ENCODE assay signal across 16 cellular contexts in the genomic region with DNA sequence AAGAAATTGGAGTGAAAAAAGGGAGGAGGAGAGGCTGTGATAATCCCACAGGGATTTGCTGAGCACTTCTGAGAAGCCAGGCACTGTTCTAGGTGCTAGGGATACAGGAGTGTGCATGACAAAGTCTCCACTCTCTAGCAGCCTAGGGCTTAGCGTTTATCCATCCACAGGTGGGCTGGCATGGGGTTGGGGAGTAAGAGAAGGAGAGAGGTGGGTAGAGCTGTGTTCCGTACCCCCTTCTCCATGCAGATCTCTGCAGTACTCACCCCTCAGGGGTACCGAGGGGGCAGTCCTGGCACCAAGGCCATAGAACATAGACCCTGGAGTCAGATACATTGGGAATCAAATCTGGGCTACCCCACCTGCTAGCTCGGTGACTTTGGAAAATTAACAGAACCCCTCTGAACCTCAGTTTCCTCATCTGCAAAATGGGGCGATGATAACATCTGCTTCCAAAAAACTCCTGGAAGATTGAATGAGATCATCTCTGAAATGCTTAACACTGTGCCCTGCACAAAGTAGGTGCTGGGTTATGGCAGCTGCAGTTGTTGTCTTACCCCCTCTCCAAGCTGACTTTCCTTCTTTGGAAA. TPM values are rescaled to one million over a fixed set of nuclear protein-coding genes. Genes with fewer than 3 reads are reported as not detected.
A peak's percentile ranks its signal among the peaks of the same experiment; 100 is the strongest.
DNase-seq lines count a peak whose midpoint lies in the region; ATAC-seq and TF ChIP-seq lines count a peak whose summit lies in the region.
"Had no signal": no experiment of that assay in that cellular context is flagged by ENCODE, and none has a peak within 500 bp of the region (broad histone marks: within the 10 kb centered on the region; RNA-seq: fewer than 3 reads in every experiment).

No MANE protein-coding gene starts in this region.

- BruUV-seq in A673 (replicated peaks; lab: Mats Ljungman, UMichigan): no TSS peak

- H3K36me3 ChIP-seq in left ventricle myocardium inferior (peaks cover 100% of the 10 kb centered on the region), A673 (ENCODE audit: insufficient read depth, low read length, poor library complexity, severe bottlenecking) (no peaks in the 10 kb centered on the region)
- peaks cover 0 to 12% (median 0%) of the 10 kb centered on the region in 3 experiments for H3K36me3 ChIP-seq in naive thymus-derived CD4-positive, alpha-beta T cell (ENCODE audit: control insufficient read depth in 2 of 3, insufficient read depth in 3 of 3, low read length in 3 of 3)

- H3K4me1 ChIP-seq in left ventricle myocardium inferior (peaks cover 60% of the 10 kb centered on the region), A673 (ENCODE audit: insufficient read depth, low read length, poor library complexity, severe bottlenecking) (no peaks in the 10 kb centered on the region)
- peaks cover 28 to 51% of the 10 kb centered on the region in 2 donors for H3K4me1 ChIP-seq in naive thymus-derived CD4-positive, alpha-beta T cell (ENCODE audit: control insufficient read depth in 2 of 2, insufficient read depth in 2 of 2, low read length in 2 of 2)

- TF ChIP-seq CTCF in left ventricle myocardium inferior (IDR thresholded peaks at IDR 0.05; ENCODE audit: borderline replicate concordance): no peak
- no peak for TF ChIP-seq CTCF in GM10266 (IDR thresholded peaks at IDR 0.05; ENCODE audit: control insufficient read depth, insufficient read depth, low read depth, missing control alignments)
- no peak for TF ChIP-seq CTCF in A673 (conservative IDR thresholded peaks at IDR 0.05; ENCODE audit: low read depth, low read length)

- no peak overlapping the region for H3K4me3 ChIP-seq in left ventricle myocardium inferior
- no peak overlapping the region for H3K4me3 ChIP-seq in naive thymus-derived CD4-positive, alpha-beta T cell (ENCODE audit: low read length)
- no peak overlapping the region for H3K4me3 ChIP-seq in A673 (ENCODE audit: low read depth, low read length, poor library complexity, severe bottlenecking)
- H3K4me3 ChIP-seq: lung, tibial nerve had no signal

- peak overlapping the region; percentile 27 for H3K27ac ChIP-seq in left ventricle myocardium inferior (replicated peaks)
- peak overlapping the region; percentile 64 for H3K27ac ChIP-seq in naive thymus-derived CD4-positive, alpha-beta T cell (ENCODE audit: low read depth, low read length)
- no peak overlapping the region for H3K27ac ChIP-seq in A673 (ENCODE audit: low read depth, low read length, poor library complexity, severe bottlenecking)

- no peak for ATAC-seq in left ventricle myocardium superior
- no peak for ATAC-seq in activated CD8-positive, alpha-beta T cell treated with anti-CD3 and anti-CD28 coated beads, Interleukin-2, amount 10 ng/mL, durations not matched to agents 7 days and 5 days
- ATAC-seq in naive thymus-derived CD4-positive, alpha-beta T cell: no peak
- ATAC-seq: Panc1 had no signal

- peaks cover 69% of the 10 kb centered on the region for H3K4me1 Mint-ChIP-seq in activated CD8-positive, alpha-beta T cell treated with anti-CD3 and anti-CD28 coated beads, Interleukin-2, amount 10 ng/mL, durations not matched to agents 7 days and 5 days (ENCODE audit: low read depth)
- H3K4me1 Mint-ChIP-seq in naive thymus-derived CD4-positive, alpha-beta T cell: peaks cover 32 to 67% (median 52%) of the 10 kb centered on the region in 7 donors

- intact Hi-C loops in left ventricle myocardium inferior (cut with micrococcal nuclease) (no loop called here), left ventricle myocardium superior (cut with micrococcal nuclease) (no loop called here), A673 (cut with micrococcal nuclease; ENCODE audit: unreplicated experiment) (no loop called here)
- intact Hi-C loops in naive thymus-derived CD4-positive, alpha-beta T cell (cut with micrococcal nuclease): loop anchor here in 1 of 2 donors (2.0 kb wide), 1 partner anchor 42 kb away; no protein-coding TSS in a partner anchor

- H3K4me3 Mint-ChIP-seq in activated CD8-positive, alpha-beta T cell treated with anti-CD3 and anti-CD28 coated beads, Interleukin-2, amount 10 ng/mL, durations not matched to agents 7 days and 5 days: no peak overlapping the region
- peak overlapping the region in 4 of 10 donors; percentile 11 to 72 (median 44) for H3K4me3 Mint-ChIP-seq in naive thymus-derived CD4-positive, alpha-beta T cell
- H3K4me3 Mint-ChIP-seq: nephron had no signal

- POLR2A ChIA-PET in activated CD8-positive, alpha-beta T cell treated with anti-CD3 and anti-CD28 coated beads, Interleukin-2, amount 10 ng/mL, durations not matched to agents 7 days and 5 days (lab: Charles Lee): interaction anchor here (0.6 to 4.9 kb wide), 3 partner anchors 18 to 481 kb away, joined by 4 to 31 read pairs (median 11); a partner anchor contains a TSS
- POLR2A ChIA-PET in naive thymus-derived CD4-positive, alpha-beta T cell (lab: Charles Lee): interaction anchor here (1.5 kb wide), 1 partner anchor 19 kb away, joined by 9 read pairs; a partner anchor contains a TSS
- POLR2A ChIA-PET in A673 (lab: Charles Lee; ENCODE audit: low non-redundant PET): no interaction called here

- H3K27ac Mint-ChIP-seq in activated CD8-positive, alpha-beta T cell treated with anti-CD3 and anti-CD28 coated beads, Interleukin-2, amount 10 ng/mL, durations not matched to agents 7 days and 5 days: peak overlapping the region; percentile 99
- H3K27ac Mint-ChIP-seq in naive thymus-derived CD4-positive, alpha-beta T cell: peak overlapping the region; percentile 86 to 98 (median 96)
- H3K27ac Mint-ChIP-seq: B cell, nephron had no signal

- H3K9me3 ChIP-seq in left ventricle myocardium inferior (replicated peaks): no peaks in the 10 kb centered on the region
- H3K9me3 ChIP-seq in naive thymus-derived CD4-positive, alpha-beta T cell (ENCODE audit: control insufficient read depth in 2 of 3, low read length in 3 of 3): no peaks in the 10 kb centered on the region
- no peaks in the 10 kb centered on the region for H3K9me3 ChIP-seq in A673 (ENCODE audit: low read depth, low read length, poor library complexity, severe bottlenecking)
- H3K9me3 ChIP-seq: tibial nerve had no signal

- DNase-seq in left ventricle myocardium inferior (no peak), left ventricle myocardium superior (no peak), DMS153 treated with DMSO at 0.1 percent for 48 hours (lab: John Stamatoyannopoulos, UW; ENCODE audit: unreplicated experiment) (no peak), GM10266 (ENCODE audit: extremely low spot score) (no peak), A673 (ENCODE audit: low spot score) (no peak), NCI-H2171 treated with DMSO at 0.1 percent for 48 hours (lab: John Stamatoyannopoulos, UW) (no peak)
- no peak for DNase-seq in activated CD8-positive, alpha-beta T cell treated with anti-CD3 and anti-CD28 coated beads, Interleukin-2, amount 10 ng/mL, durations not matched to agents 7 days and 5 days
- no peak for DNase-seq in naive thymus-derived CD4-positive, alpha-beta T cell
- DNase-seq: MV-4-11, NCI-H2081 treated with DMSO at 0.1 percent for 48 hours, NCI-H774 had no signal

- no peaks in the 10 kb centered on the region for H3K27me3 Mint-ChIP-seq in activated CD8-positive, alpha-beta T cell treated with anti-CD3 and anti-CD28 coated beads, Interleukin-2, amount 10 ng/mL, durations not matched to agents 7 days and 5 days (ENCODE audit: low read depth)
- H3K27me3 Mint-ChIP-seq in naive thymus-derived CD4-positive, alpha-beta T cell: no peaks in the 10 kb centered on the region
- H3K27me3 Mint-ChIP-seq: B cell had no signal

- CTCF ChIA-PET in activated CD8-positive, alpha-beta T cell treated with anti-CD3 and anti-CD28 coated beads, Interleukin-2, amount 10 ng/mL, durations not matched to agents 7 days and 5 days (lab: Charles Lee): interaction anchor here (0.9 to 1.5 kb wide), 2 partner anchors 9 to 20 kb away, joined by 3 to 4 read pairs; no protein-coding TSS in a partner anchor
- CTCF ChIA-PET in naive thymus-derived CD4-positive, alpha-beta T cell (lab: Charles Lee): interaction anchor here (1.7 kb wide), 1 partner anchor 12 kb away, joined by 3 read pairs; no protein-coding TSS in a partner anchor
- CTCF ChIA-PET in A673 (lab: Charles Lee): no interaction called here

- H3K9me3 Mint-ChIP-seq in activated CD8-positive, alpha-beta T cell treated with anti-CD3 and anti-CD28 coated beads, Interleukin-2, amount 10 ng/mL, durations not matched to agents 7 days and 5 days (ENCODE audit: insufficient read depth): no peaks in the 10 kb centered on the region
- H3K9me3 Mint-ChIP-seq in naive thymus-derived CD4-positive, alpha-beta T cell: no peaks in the 10 kb centered on the region
- H3K9me3 Mint-ChIP-seq: nephron had no signal

- H3K36me3 Mint-ChIP-seq in activated CD8-positive, alpha-beta T cell treated with anti-CD3 and anti-CD28 coated beads, Interleukin-2, amount 10 ng/mL, durations not matched to agents 7 days and 5 days (ENCODE audit: low read depth): peaks cover 90% of the 10 kb centered on the region
- H3K36me3 Mint-ChIP-seq in naive thymus-derived CD4-positive, alpha-beta T cell: peaks cover 0 to 46% (median 0%) of the 10 kb centered on the region in 5 donors

- H3K27me3 ChIP-seq in left ventricle myocardium inferior (ENCODE audit: low read depth) (no peaks in the 10 kb centered on the region), A673 (replicated peaks; ENCODE audit: insufficient read depth, low read depth, low read length, poor library complexity) (no peaks in the 10 kb centered on the region)
- H3K27me3 ChIP-seq in naive thymus-derived CD4-positive, alpha-beta T cell (ENCODE audit: control insufficient read depth in 2 of 2, insufficient read depth in 2 of 2, low read length in 2 of 2): no peaks in the 10 kb centered on the region
- H3K27me3 ChIP-seq: tibial nerve had no signal

RNA-seq across cellular contexts. Expression of a gene that starts 18.6 kb away (rescaled TPM):
- total RNA-seq in left ventricle myocardium inferior (50.2 TPM), left ventricle myocardium superior (45.7 TPM), A673 (2021) (5.3 and 12.2 TPM in 2 replicates)
- 10 to 100 TPM; 37.3 to 40.9 TPM for total RNA-seq in activated CD8-positive, alpha-beta T cell treated with anti-CD3 and anti-CD28 coated beads, Interleukin-2, amount 10 ng/mL, durations not matched to agents 7 days and 5 days
- 100 to 1,000 TPM in 1 of 5 experiments, 10 to 100 TPM in 2, 1 to 10 TPM in 1, under 1 TPM in 1; 0.81 to 251 (median 33.9) TPM for total RNA-seq in naive thymus-derived CD4-positive, alpha-beta T cell
- polyA plus RNA-seq in naive thymus-derived CD4-positive, alpha-beta T cell: 1 to 10 TPM in 1 of 2 donors, under 1 TPM in 1; 0.25 to 1.3 TPM
